ENCODE assay signal across 8 cellular contexts in genomic region chr7:44257618-44258422, GRCh38. TPM values are rescaled to one million over a fixed set of nuclear protein-coding genes. Genes with fewer than 3 reads are reported as not detected.
DNase-seq lines count a peak whose midpoint lies in the region; ATAC-seq and TF ChIP-seq lines count a peak whose summit lies in the region.

No MANE protein-coding gene starts in this region.

- no peak overlapping the region for H3K4me3 ChIP-seq in Loucy (ENCODE audit: low read length, poor library complexity, severe bottlenecking)
- H3K4me3 ChIP-seq in mesodermal cell (ENCODE audit: extremely low read depth, insufficient read depth, low read length, poor library complexity, severe bottlenecking), result no peak overlapping the region

- ATAC-seq in GM21737 (IDR thresholded peaks at IDR 0.05; ENCODE audit: unreplicated experiment), result peak; percentile 84

- no peak for TF ChIP-seq CTCF in Loucy (conservative IDR thresholded peaks at IDR 0.05; ENCODE audit: low read length)

- 51 to 54% methylated on average over 12 to 18 of the region's 18 CpGs for WGBS in mesodermal cell (ENCODE audit: insufficient coverage in 2 of 2), 2 experiments

- no peaks in the 10 kb centered on the region for H3K9me2 ChIP-seq in Loucy (replicated peaks; ENCODE audit: low read depth, low read length)

- no peak overlapping the region for H3K9ac ChIP-seq in Loucy (ENCODE audit: low read depth, low read length, poor library complexity, severe bottlenecking)

- H2AFZ ChIP-seq in Loucy (ENCODE audit: low read length), result no peak overlapping the region

- H3K79me2 ChIP-seq in Loucy (ENCODE audit: insufficient read depth, low read length), result no peaks in the 10 kb centered on the region

- H3K27ac ChIP-seq in mesodermal cell (ENCODE audit: low read depth, low read length, severe bottlenecking), result peak overlapping the region; percentile 64

- no peaks in the 10 kb centered on the region for H3K9me3 ChIP-seq in Loucy (ENCODE audit: insufficient read depth, low read depth, low read length)
- H3K9me3 ChIP-seq in mesodermal cell (ENCODE audit: control insufficient read depth, low read length), result no peaks in the 10 kb centered on the region

- DNase-seq in ELF-1 (ENCODE audit: low read depth, low spot score) (peak; percentile 81), dermis microvascular lymphatic vessel endothelial cell (ENCODE audit: low read depth in 2 of 2) (peak; percentile 18 to 91), D341Med (ENCODE audit: low spot score) (no peak)
- DNase-seq in activated CD4-positive, alpha-beta T cell treated with anti-CD3 and anti-CD28 coated beads, Interleukin-2, amount 50 U/mL, for 24 hours (ENCODE audit: low read depth in 1 of 2, low spot score in 1 of 2), result peak; percentile 61 to 74
- DNase-seq in stimulated activated CD8-positive, alpha-beta memory T cell treated with anti-CD3 and anti-CD28 coated beads, Interleukin-2, amount 100 ng/mL, for 48 hours (ENCODE audit: low read depth in 2 of 2), result peak; percentile 59 to 63

- H3K27me3 ChIP-seq in Loucy (ENCODE audit: insufficient read depth, low read length, poor library complexity, severe bottlenecking), result no peaks in the 10 kb centered on the region

- no peaks in the 10 kb centered on the region for H4K20me1 ChIP-seq in Loucy (ENCODE audit: insufficient read depth, low read length, poor library complexity, severe bottlenecking)

- H3F3A ChIP-seq in Loucy (ENCODE audit: low read depth), result no peaks in the 10 kb centered on the region

- H3K4me1 ChIP-seq in Loucy (ENCODE audit: insufficient read depth, low read length, poor library complexity, severe bottlenecking) (peaks cover 3% of the 10 kb centered on the region), mesodermal cell (ENCODE audit: control insufficient read depth, insufficient read depth, low read length, poor library complexity, severe bottlenecking) (peaks cover 36% of the 10 kb centered on the region)

- H3K36me3 ChIP-seq in Loucy (ENCODE audit: insufficient read depth, low read length) (no peaks in the 10 kb centered on the region), mesodermal cell (ENCODE audit: control insufficient read depth, insufficient read depth, low read length) (no peaks in the 10 kb centered on the region)

- peak overlapping the region; percentile 28 for H3K4me2 ChIP-seq in Loucy (ENCODE audit: low read depth, low read length, poor library complexity, severe bottlenecking)

RNA-seq across cellular contexts. Expression of gene YKT6, which starts 57.0 kb away (rescaled TPM):
- 83.7 and 95.2 TPM in 2 replicates for total RNA-seq in dermis microvascular lymphatic vessel endothelial cell
- polyA plus RNA-seq in mesodermal cell (2013, experiment 1 of 2), result 114 TPM
- 95.7 TPM for polyA plus RNA-seq in mesodermal cell (2013, experiment 2 of 2)
